ENCODE assay signal across 23 cellular contexts in the genomic region with DNA sequence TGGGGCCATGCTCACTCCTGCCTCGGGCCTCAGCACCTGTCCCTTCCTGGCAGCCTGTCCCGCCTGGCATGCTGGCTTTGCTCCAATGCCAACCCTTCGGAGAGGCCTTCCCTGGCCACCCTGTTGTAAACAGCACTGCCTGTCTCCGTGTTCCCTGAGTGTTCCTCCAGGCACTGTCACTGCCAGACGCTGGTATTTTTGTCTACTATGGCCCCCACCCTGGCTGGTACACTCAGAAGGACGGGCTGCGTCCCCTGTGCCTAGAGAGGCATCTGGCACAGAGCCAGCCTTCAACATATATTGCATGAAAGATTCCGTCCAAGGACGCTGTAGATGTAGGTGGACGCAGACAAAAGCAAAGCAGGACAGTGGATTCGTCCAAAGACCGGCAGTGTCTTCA. TPM values are rescaled to one million over a fixed set of nuclear protein-coding genes. Genes with fewer than 3 reads are reported as not detected.
DNase-seq lines count a peak whose midpoint lies in the region; ATAC-seq, FAIRE-seq and TF ChIP-seq lines count a peak whose summit lies in the region.
"Had no signal": no experiment of that assay in that cellular context is flagged by ENCODE, and none has a peak within 500 bp of the region (broad histone marks: within the 10 kb centered on the region; RNA-seq: fewer than 3 reads in every experiment).

No MANE protein-coding gene starts in this region.

- no peaks in the 10 kb centered on the region for H3K36me3 ChIP-seq in heart right ventricle
- H3K36me3 ChIP-seq in osteoblast (ENCODE audit: insufficient read depth, low read length) = no peaks in the 10 kb centered on the region
- H3K36me3 ChIP-seq: vagina had no signal

- H3K4me3 ChIP-seq in heart right ventricle (no peak overlapping the region), osteoblast (ENCODE audit: insufficient read depth, low read length) (no peak overlapping the region)
- H3K4me3 ChIP-seq: GM23248, vagina had no signal

- peaks cover 8 to 47% (median 25%) of the 10 kb centered on the region in 7 donors for H3K27me3 ChIP-seq in heart right ventricle
- H3K27me3 ChIP-seq in osteoblast (ENCODE audit: insufficient read depth, low read length) = peaks cover 3% of the 10 kb centered on the region

- no peaks in the 10 kb centered on the region for H4K20me1 ChIP-seq in osteoblast (ENCODE audit: insufficient read depth, low read length)

- intact Hi-C loops in Right ventricle myocardium inferior (cut with DNase I) (no loop called here), cardiac septum (cut with DNase I) (no loop called here), heart right ventricle (cut with DNase I) (loop anchor here in 1 of 10 donors (5.0 kb wide), 1 partner anchor 44 kb away; no protein-coding TSS in a partner anchor)

- no peak for TF ChIP-seq CTCF in heart right ventricle (IDR thresholded peaks at IDR 0.05)
- no peak for TF ChIP-seq CTCF in osteoblast (IDR thresholded peaks at IDR 0.05; ENCODE audit: extremely low read depth, low read depth, low read length)

- WGBS in heart right ventricle, 2 donors = 38 to 44% methylated on average over 12 of the region's 12 CpGs

- H2AFZ ChIP-seq in osteoblast (ENCODE audit: low read length) = no peak overlapping the region
- H2AFZ ChIP-seq: GM23248 had no signal

- H3K27ac ChIP-seq in heart right ventricle = peak overlapping the region in 3 of 10 donors; percentile 15 to 34 (median 19)
- no peak overlapping the region for H3K27ac ChIP-seq in osteoblast (ENCODE audit: low read depth, low read length)
- H3K27ac ChIP-seq: epithelial cell of prostate, GM23248, HL-60, vagina had no signal

- no peak overlapping the region for H3K4me2 ChIP-seq in osteoblast (ENCODE audit: insufficient read depth, low read length)

- H3K4me1 ChIP-seq in heart right ventricle = peaks cover 0 to 34% (median 17%) of the 10 kb centered on the region in 9 donors
- no peaks in the 10 kb centered on the region for H3K4me1 ChIP-seq in osteoblast (ENCODE audit: insufficient read depth, low read length)

- DNase-seq in Right ventricle myocardium inferior (ENCODE audit: missing footprints) = peak; percentile 68
- DNase-seq in cardiac septum (ENCODE audit: low spot score) = no peak
- peak; percentile 43 to 61 for DNase-seq in heart right ventricle
- DNase-seq in osteoblast (ENCODE audit: insufficient read length, low spot score, missing footprints) = peak; percentile 87
- DNase-seq in urothelium cell line (ENCODE audit: low spot score) = no peak
- no peak for DNase-seq in effector CD4-positive, alpha-beta T cell
- DNase-seq: activated effector memory CD4-positive, alpha-beta T cell treated with anti-CD3 and anti-CD28 coated beads, Interleukin-2, amount 50 U/mL, for 16 hours; aorta; CD4-positive, alpha-beta memory T cell; GM23248; KBM-7; NCI-H1092; stimulated activated naive CD4-positive, alpha-beta T cell treated with Interleukin-2 at 50 U/mL for 16 hours; T-helper 17 cell had no signal

- ATAC-seq in Right ventricle myocardium inferior = peak; percentile 57
- peak in 6 of 8 donors; percentile 22 to 80 (median 50) for ATAC-seq in heart right ventricle
- no peak for ATAC-seq in GM19351 (IDR thresholded peaks at IDR 0.05; ENCODE audit: unreplicated experiment)
- no peak for ATAC-seq in GM19328 (IDR thresholded peaks at IDR 0.05; ENCODE audit: unreplicated experiment)
- ATAC-seq: activated CD4-positive, CD25-positive, alpha-beta regulatory T cell treated with anti-CD3 and anti-CD28 coated beads, Interleukin-2, amount 50 U/mL, for 24 hours; T-helper 17 cell had no signal

- no peaks in the 10 kb centered on the region for H3K79me2 ChIP-seq in osteoblast (ENCODE audit: insufficient read depth, low read length)

- no peak for FAIRE-seq in urothelium cell line (lab: Jason Lieb, UNC)

- H3K9me3 ChIP-seq in heart right ventricle (no peaks in the 10 kb centered on the region), osteoblast (ENCODE audit: low read depth, low read length) (no peaks in the 10 kb centered on the region)
- H3K9me3 ChIP-seq: vagina had no signal

RNA-seq across cellular contexts. Expression of a gene that starts 2.7 kb away (rescaled TPM):
- total RNA-seq in Right ventricle myocardium inferior (27.5 TPM), cardiac septum (4.4 TPM), heart right ventricle (10 to 100 TPM in 8 of 10 donors, 1 to 10 TPM in 2; 6.0 to 32.0 (median 16.3) TPM), osteoblast (under 0.01 TPM in 1 of 2 replicates, not detected in the other)
- polyA plus RNA-seq in heart right ventricle = 10 to 100 TPM in 1 of 2 donors, 1 to 10 TPM in 1; 2.8 to 13.8 TPM
- total RNA-seq: CD4-positive, alpha-beta memory T cell; glomerular endothelial cell; GM23248; T-helper 17 cell had no signal
- polyA plus RNA-seq: AG04450; CD4-positive, alpha-beta memory T cell; GM23248 had no signal

RNA-seq across cellular contexts. Expression of a gene that starts 55.6 kb away (rescaled TPM):
- 6.4 TPM for total RNA-seq in Right ventricle myocardium inferior
- total RNA-seq in cardiac septum = 6.8 TPM
- 10 to 100 TPM in 1 of 10 donors, 1 to 10 TPM in 9; 5.7 to 12.2 (median 6.7) TPM for total RNA-seq in heart right ventricle
- 1 to 10 TPM; 4.1 to 5.9 TPM for polyA plus RNA-seq in heart right ventricle
- total RNA-seq in osteoblast = not detected in 2 replicates
- total RNA-seq: GM23248, mononuclear cell had no signal
- polyA plus RNA-seq: AG04450, GM23248 had no signal

Comparison
In these comparisons a context has a peak if more than half of its experiments do, and no peak if none do; other contexts are left out.
1. DNase-seq: peak in Right ventricle myocardium inferior (single experiment), heart right ventricle (2 of 2) and osteoblast (single experiment); none in cardiac septum (single experiment), urothelium cell line (single experiment) and effector CD4-positive, alpha-beta T cell (single experiment).
2. ATAC-seq: peak in Right ventricle myocardium inferior (single experiment) and heart right ventricle (6 of 8); none in GM19351 (single experiment) and GM19328 (single experiment).